ENCODE assay signal across 24 cellular contexts in the genomic region with DNA sequence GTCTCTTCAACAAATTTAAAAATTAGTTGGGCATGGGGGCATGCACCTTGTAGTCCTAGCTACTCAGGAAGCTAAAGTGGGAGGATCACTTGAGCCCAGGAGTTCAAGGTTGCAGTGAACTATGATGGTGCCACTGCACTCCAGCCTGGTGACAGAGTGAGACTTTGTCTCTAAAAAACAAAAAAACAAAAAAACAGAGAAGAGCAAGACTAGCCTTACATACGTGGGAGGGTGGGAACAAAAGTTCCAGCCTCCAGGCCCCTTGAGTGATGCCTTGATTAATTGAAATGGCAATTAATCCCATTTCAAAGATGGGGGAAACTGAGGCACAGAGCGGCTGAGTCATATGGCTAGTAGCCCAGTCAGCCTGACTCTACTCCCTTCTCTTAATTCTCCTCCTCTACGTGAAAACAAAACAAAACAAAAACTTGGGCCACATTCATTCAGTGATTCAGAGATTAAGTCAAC.
"Had no signal": no experiment of that assay in that cellular context is flagged by ENCODE, and none has a peak within 500 bp of the region (broad histone marks: within the 10 kb centered on the region; RNA-seq: fewer than 3 reads in every experiment).

No MANE protein-coding gene starts in this region.

- H3K27me3 ChIP-seq: ovary, right atrium auricular region, transverse colon had no signal

- H3K27ac Mint-ChIP-seq: activated naive CD8-positive, alpha-beta T cell treated with anti-CD3 and anti-CD28 coated beads, Interleukin-2, amount 10 ng/mL, durations not matched to agents 7 days and 5 days; activated T-cell treated with anti-CD3 and anti-CD28 coated beads, Interleukin-2, amount 50 U/mL, for 24 hours; activated T-helper 17 cell treated with anti-CD3 and anti-CD28 coated beads, Interleukin-2, amount 50 U/mL, for 72 hours; dendritic cell treated with granulocyte-macrophage colony-stimulating factor and Interleukin-4, amounts not matched to agents 40 ng/mL and 50 ng/mL, for 4 days; mesothelial cell of epicardium; natural killer cell had no signal

- H3K4me3 Mint-ChIP-seq: activated naive CD8-positive, alpha-beta T cell treated with anti-CD3 and anti-CD28 coated beads, Interleukin-2, amount 10 ng/mL, durations not matched to agents 7 days and 5 days; activated T-cell treated with anti-CD3 and anti-CD28 coated beads, Interleukin-2, amount 50 U/mL, for 24 hours; activated T-helper 17 cell treated with anti-CD3 and anti-CD28 coated beads, Interleukin-2, amount 50 U/mL, for 72 hours; dendritic cell treated with granulocyte-macrophage colony-stimulating factor and Interleukin-4, amounts not matched to agents 40 ng/mL and 50 ng/mL, for 4 days; mesothelial cell of epicardium; natural killer cell; stimulated activated naive CD8-positive, alpha-beta T cell treated with anti-CD3 and anti-CD28 coated beads, Interleukin-15, amount 100 ng/mL, for 72 hours had no signal

- FAIRE-seq: TTC549, urothelium cell line had no signal

- H3K27ac ChIP-seq: left ventricle myocardium inferior, neutrophil, ovary, psoas muscle, right atrium auricular region, transverse colon had no signal

- H3K4me3 ChIP-seq: left ventricle myocardium inferior, ovary, psoas muscle, right atrium auricular region, transverse colon had no signal

- H3K36me3 Mint-ChIP-seq: activated naive CD8-positive, alpha-beta T cell treated with anti-CD3 and anti-CD28 coated beads, Interleukin-2, amount 10 ng/mL, durations not matched to agents 7 days and 5 days; brain; mesothelial cell of epicardium; natural killer cell had no signal

- H3K36me3 ChIP-seq: left ventricle myocardium inferior, neutrophil, ovary, right atrium auricular region, transverse colon had no signal

- H3K9me3 Mint-ChIP-seq: activated naive CD8-positive, alpha-beta T cell treated with anti-CD3 and anti-CD28 coated beads, Interleukin-2, amount 10 ng/mL, durations not matched to agents 7 days and 5 days; activated T-cell treated with anti-CD3 and anti-CD28 coated beads, Interleukin-2, amount 50 U/mL, for 24 hours; activated T-helper 17 cell treated with anti-CD3 and anti-CD28 coated beads, Interleukin-2, amount 50 U/mL, for 72 hours; dendritic cell treated with granulocyte-macrophage colony-stimulating factor and Interleukin-4, amounts not matched to agents 40 ng/mL and 50 ng/mL, for 4 days; mesothelial cell of epicardium; natural killer cell; stimulated activated naive CD8-positive, alpha-beta T cell treated with anti-CD3 and anti-CD28 coated beads, Interleukin-15, amount 100 ng/mL, for 72 hours had no signal

- H3K9me3 ChIP-seq: left ventricle myocardium inferior, neutrophil, ovary, psoas muscle, right atrium auricular region, transverse colon had no signal

- DNase-seq: activated CD4-positive, alpha-beta T cell treated with anti-CD3 and anti-CD28 coated beads for 1 hour; activated CD4-positive, alpha-beta T cell treated with anti-CD3 and anti-CD28 coated beads, Interleukin-2, amount 50 U/mL, for 1 hour; activated naive CD4-positive, alpha-beta T cell treated with Interleukin-2 at 50 U/mL for 16 hours; activated naive CD8-positive, alpha-beta T cell treated with anti-CD3 and anti-CD28 coated beads, Interleukin-2, amount 10 ng/mL, durations not matched to agents 7 days and 5 days; activated T-cell treated with anti-CD3 and anti-CD28 coated beads, Interleukin-2, amount 50 U/mL, for 24 hours; amniotic stem cell; effector CD4-positive, alpha-beta T cell; hippocampal formation; left ventricle myocardium inferior; natural killer cell; ovary; psoas muscle; stimulated activated CD4-positive, alpha-beta T cell treated with anti-CD3 and anti-CD28 coated beads, Interleukin-1b, Interleukin-23, amount 100 ng/mL, for 48 hours; stimulated activated naive CD8-positive, alpha-beta T cell treated with anti-CD3 and anti-CD28 coated beads, Interleukin-15, amount 100 ng/mL, for 72 hours; T-helper 1 cell; transverse colon had no signal

- ATAC-seq: activated T-helper 17 cell treated with anti-CD3 and anti-CD28 coated beads, Interleukin-2, amount 50 U/mL, for 72 hours; natural killer cell; psoas muscle; stimulated activated naive CD8-positive, alpha-beta T cell treated with anti-CD3 and anti-CD28 coated beads, Interleukin-15, amount 100 ng/mL, for 72 hours had no signal

- H3K4me1 Mint-ChIP-seq: natural killer cell had no signal
